In genomic region chr21:31732538-31732864, GRCh38 we compare ENCODE assay signal across 8 cellular contexts. TPM values are rescaled to one million over a fixed set of nuclear protein-coding genes. Genes with fewer than 3 reads are reported as not detected.
DNase-seq lines count a peak whose midpoint lies in the region; ATAC-seq and TF ChIP-seq lines count a peak whose summit lies in the region.

No MANE protein-coding gene starts in this region.

- H3K36me3 ChIP-seq in Peyer's patch (no peaks in the 10 kb centered on the region), gastrocnemius medialis (no peaks in the 10 kb centered on the region)

- in situ Hi-C loops in gastrocnemius medialis (cut with MboI; ENCODE audit: low sequenced_read_pairs in 4 of 4), result loop anchor here in 1 of 4 donors (25.0 kb wide), 1 partner anchor 655 kb away; the partner anchor contains the start of gene URB1

- peak overlapping the region; percentile 90 to 99 (median 98) for H3K27ac ChIP-seq in Peyer's patch
- peak overlapping the region; percentile 85 for H3K27ac ChIP-seq in foreskin keratinocyte
- peak overlapping the region; percentile 91 to 98 (median 92) for H3K27ac ChIP-seq in gastrocnemius medialis

- H3K4me3 ChIP-seq in GM12865 (ENCODE audit: low read depth, low read length) (peak overlapping the region; percentile 60), Peyer's patch (peak overlapping the region; percentile 71 to 100 (median 96)), gastrocnemius medialis (peak overlapping the region; percentile 68 to 94 (median 78))

- TF ChIP-seq POLR2A in Peyer's patch (IDR thresholded peaks at IDR 0.05) (no peak), gastrocnemius medialis (IDR thresholded peaks at IDR 0.05) (no peak)

- H3K27me3 ChIP-seq in Peyer's patch (no peaks in the 10 kb centered on the region), foreskin keratinocyte (no peaks in the 10 kb centered on the region), gastrocnemius medialis (no peaks in the 10 kb centered on the region)

- intact Hi-C loops in gastrocnemius medialis (cut with DNase I; ENCODE audit: low total_unique reads), result loop anchor here (1.0 to 5.0 kb wide), 2 partner anchors 73 to 140 kb away; partner anchors contain the start of genes HUNK and SOD1

- H3K4me1 ChIP-seq in Peyer's patch (peaks cover 0 to 41% (median 12%) of the 10 kb centered on the region in 4 donors), foreskin keratinocyte (peaks cover 15% of the 10 kb centered on the region), gastrocnemius medialis (peaks cover 36 to 39% of the 10 kb centered on the region in 2 donors)

- ATAC-seq in foreskin keratinocyte (no peak), gastrocnemius medialis (no peak), GM18498 (IDR thresholded peaks at IDR 0.05; ENCODE audit: unreplicated experiment) (no peak), HG03196 (IDR thresholded peaks at IDR 0.05; ENCODE audit: unreplicated experiment) (no peak)

- H3K9me3 ChIP-seq in Peyer's patch, result no peaks in the 10 kb centered on the region
- no peaks in the 10 kb centered on the region for H3K9me3 ChIP-seq in gastrocnemius medialis

- DNase-seq in GM12865 (ENCODE audit: low read depth) (no peak), Peyer's patch (no peak), foreskin keratinocyte (peak; percentile 51 to 76), gastrocnemius medialis (no peak), NCI-H2196 (lab: John Stamatoyannopoulos, UW; ENCODE audit: unreplicated experiment) (no peak)
- DNase-seq in stimulated activated CD4-positive, alpha-beta T cell treated with anti-CD3 and anti-CD28 coated beads, Interleukin-2, amount 100 ng/mL, for 48 hours, result no peak

- TF ChIP-seq CTCF in GM12865 (IDR thresholded peaks at IDR 0.05; ENCODE audit: insufficient read depth, low read depth, low read length, missing control alignments), result no peak
- no peak for TF ChIP-seq CTCF in Peyer's patch (IDR thresholded peaks at IDR 0.05)
- no peak for TF ChIP-seq CTCF in foreskin keratinocyte (conservative IDR thresholded peaks at IDR 0.05)
- no peak for TF ChIP-seq CTCF in gastrocnemius medialis (IDR thresholded peaks at IDR 0.05 in 4 of 5, conservative IDR thresholded peaks at IDR 0.05 in 1 of 5)

RNA-seq across cellular contexts. Expression of gene SCAF4, which starts 0.6 kb away (rescaled TPM):
- total RNA-seq in Peyer's patch (10 to 100 TPM; 26.4 to 33.1 (median 30.2) TPM), foreskin keratinocyte (17.1 and 18.7 TPM in 2 replicates), gastrocnemius medialis (10 to 100 TPM in 2 of 4 donors, 1 to 10 TPM in 2; 8.2 to 11.5 (median 10.0) TPM)
- 8.9 and 11.4 TPM in 2 replicates for polyA plus RNA-seq in foreskin keratinocyte

Comparison
In these comparisons a context has a peak if more than half of its experiments do, and no peak if none do; other contexts are left out.
1. DNase-seq: peak in foreskin keratinocyte (2 of 2); none in GM12865 (single experiment), Peyer's patch (0 of 3), gastrocnemius medialis (0 of 2), NCI-H2196 (single experiment) and stimulated activated CD4-positive, alpha-beta T cell treated with anti-CD3 and anti-CD28 coated beads, Interleukin-2, amount 100 ng/mL, for 48 hours (0 of 2).
2. Peak in every context shown above with its lines, with median percentiles within 50 percentile points of each other: H3K4me3 ChIP-seq and H3K27ac ChIP-seq.